Comparison of ENCODE assay signal across 9 cellular contexts in genomic region chr18:80253871-80254492, GRCh38. TPM values are rescaled to one million over a fixed set of nuclear protein-coding genes. Genes with fewer than 3 reads are reported as not detected.
A peak's percentile ranks its signal among the peaks of the same experiment; 100 is the strongest.
DNase-seq lines count a peak whose midpoint lies in the region; ATAC-seq, FAIRE-seq and TF ChIP-seq lines count a peak whose summit lies in the region.
"Had no signal": no experiment of that assay in that cellular context is flagged by ENCODE, and none has a peak within 500 bp of the region (broad histone marks: within the 10 kb centered on the region; RNA-seq: fewer than 3 reads in every experiment).

No MANE protein-coding gene starts in this region.

- H3K9me3 ChIP-seq in GM23248 (ENCODE audit: low read depth) (no peaks in the 10 kb centered on the region), GM12878 (replicated peaks; ENCODE audit: control insufficient read depth, insufficient read depth, low read length) (no peaks in the 10 kb centered on the region; the same call in 2 of the 3 replicates), neuronal stem cell (replicated peaks in 1 of 2; ENCODE audit: control insufficient read depth in 2 of 2, insufficient read depth in 1 of 2, low read depth in 1 of 2, low read length in 2 of 2) (peaks cover 5 to 10% of the 10 kb centered on the region in 2 donors), kidney (ENCODE audit: control insufficient read depth in 1 of 2, low read length in 2 of 2) (no peaks in the 10 kb centered on the region)

- no peak overlapping the region for H2BK5ac ChIP-seq in neuronal stem cell (ENCODE audit: low read length)

- H3K79me2 ChIP-seq in GM23248 (ENCODE audit: insufficient read depth): no peaks in the 10 kb centered on the region
- H3K79me2 ChIP-seq in GM12878 (ENCODE audit: control insufficient read depth, insufficient read depth, low read length): no peaks in the 10 kb centered on the region

- no peaks in the 10 kb centered on the region; the same call in 1 of the 2 replicates for H3K27me3 ChIP-seq in GM23248 (replicated peaks; ENCODE audit: insufficient read depth)
- peaks cover 0 to 2% of the 10 kb centered on the region in 2 experiments; a peak in 1 of 4 replicates for H3K27me3 ChIP-seq in GM12878 (replicated peaks in 1 of 2; ENCODE audit: control insufficient read depth in 2 of 2, insufficient read depth in 2 of 2, low read length in 1 of 2)
- H3K27me3 ChIP-seq in neuronal stem cell (ENCODE audit: control insufficient read depth in 3 of 3, insufficient read depth in 3 of 3, low read depth in 1 of 3, low read length in 3 of 3): peaks cover 0 to 10% (median 0%) of the 10 kb centered on the region in 3 experiments

- no peak overlapping the region for H4K8ac ChIP-seq in neuronal stem cell (ENCODE audit: low read depth, low read length)

- no peak overlapping the region for H4K91ac ChIP-seq in neuronal stem cell (ENCODE audit: low read depth, low read length, poor library complexity)

- no peak overlapping the region for H3K4ac ChIP-seq in neuronal stem cell (ENCODE audit: low read length)

- H3K36me3 ChIP-seq in GM23248 (ENCODE audit: low read depth): no peaks in the 10 kb centered on the region
- no peaks in the 10 kb centered on the region for H3K36me3 ChIP-seq in GM12878 (ENCODE audit: control insufficient read depth in 2 of 2, insufficient read depth in 2 of 2, low read length in 1 of 2)
- H3K36me3 ChIP-seq in neuronal stem cell (replicated peaks in 1 of 2; ENCODE audit: control insufficient read depth in 2 of 2, insufficient read depth in 2 of 2, low read length in 2 of 2): no peaks in the 10 kb centered on the region
- H3K36me3 ChIP-seq in kidney (ENCODE audit: control insufficient read depth in 1 of 2, insufficient read depth in 2 of 2, low read length in 2 of 2): no peaks in the 10 kb centered on the region

- H3K14ac ChIP-seq in neuronal stem cell (ENCODE audit: low read length): no peak overlapping the region

- H3K9ac ChIP-seq in GM23248 (no peak overlapping the region), GM12878 (ENCODE audit: control insufficient read depth, insufficient read depth, low read length) (no peak overlapping the region), neuronal stem cell (ENCODE audit: low read depth, low read length, poor library complexity) (peak overlapping the region; percentile 45), kidney (ENCODE audit: low read length in 2 of 2) (no peak overlapping the region)

- WGBS in GM23248 (ENCODE audit: low coverage in 1 of 2, low lambda C conversion rate in 2 of 2, missing lambda C conversion rate in 2 of 2), 2 experiments: 53 to 56% methylated on average over 7 to 8 of the region's 8 CpGs
- WGBS in GM12878 (ENCODE audit: insufficient coverage, insufficient replicate concordance, low lambda C conversion rate, missing lambda C conversion rate): 50% methylated on average over 7 of the region's 8 CpGs
- WGBS in neuronal stem cell (ENCODE audit: extremely low coverage in 2 of 2, insufficient read length in 2 of 2, insufficient replicate concordance in 1 of 2), 2 donors: no CpG with 5 or more reads among the region's 8 CpGs

- H3K27ac ChIP-seq in GM23248 (no peak overlapping the region), GM12878 (ENCODE audit: control insufficient read depth, insufficient read depth) (no peak overlapping the region), neuronal stem cell (replicated peaks; ENCODE audit: low read length) (no peak overlapping the region), kidney (ENCODE audit: low read depth in 2 of 2, low read length in 2 of 2) (no peak overlapping the region)

- H2BK120ac ChIP-seq in neuronal stem cell (ENCODE audit: low read depth, low read length): no peak overlapping the region

- H2BK12ac ChIP-seq in neuronal stem cell (ENCODE audit: low read length): no peak overlapping the region

- RAD21 ChIA-PET in GM12878 (lab: Charles Lee; ENCODE audit: unreplicated experiment): interaction anchor here (4.2 kb wide), 1 partner anchor 83 kb away, joined by 30 read pairs; no protein-coding TSS in a partner anchor

- H3K4me1 ChIP-seq in GM23248 (ENCODE audit: insufficient read depth): peaks cover 5% of the 10 kb centered on the region
- H3K4me1 ChIP-seq in GM12878 (ENCODE audit: control insufficient read depth, insufficient read depth, low read length): no peaks in the 10 kb centered on the region
- no peaks in the 10 kb centered on the region for H3K4me1 ChIP-seq in neuronal stem cell (ENCODE audit: control insufficient read depth in 2 of 2, insufficient read depth in 1 of 2, low read depth in 1 of 2, low read length in 2 of 2)
- no peaks in the 10 kb centered on the region for H3K4me1 ChIP-seq in kidney (ENCODE audit: control insufficient read depth in 1 of 2, insufficient read depth in 1 of 2, low read depth in 1 of 2, low read length in 2 of 2)

- TF ChIP-seq EP300 in GM12878 (IDR thresholded peaks at IDR 0.05; ENCODE audit: borderline replicate concordance in 1 of 2, control insufficient read depth in 1 of 2, low read depth in 2 of 2, low read length in 2 of 2): no peak

- in situ Hi-C loops in GM23248 (cut with MboI) (no loop called here), GM12878 (cut with MboI) (no loop called here)

- H3K4me3 ChIP-seq in GM23248: no peak overlapping the region
- H3K4me3 ChIP-seq in GM12878: no peak overlapping the region
- no peak overlapping the region for H3K4me3 ChIP-seq in neuronal stem cell (ENCODE audit: low read length in 2 of 2)
- no peak overlapping the region for H3K4me3 ChIP-seq in kidney (ENCODE audit: low read length in 2 of 2)

- peak; percentile 56 for DNase-seq in GM23248
- peak; percentile 39 for DNase-seq in NAMALWA (ENCODE audit: low spot score)
- DNase-seq in GM12878 (ENCODE audit: low read depth, low spot score): no peak
- DNase-seq in neuronal stem cell (ENCODE audit: low spot score): no peak
- no peak for DNase-seq in kidney
- DNase-seq in NCI-H2107 (lab: John Stamatoyannopoulos, UW): no peak
- no peak for DNase-seq in GDM1 (lab: John Stamatoyannopoulos, UW)
- DNase-seq: H9 had no signal

- H2AFZ ChIP-seq in GM23248 (no peak overlapping the region), GM12878 (ENCODE audit: control insufficient read depth, low read depth, low read length) (no peak overlapping the region), neuronal stem cell (ENCODE audit: low read length) (no peak overlapping the region)

- no peaks in the 10 kb centered on the region for H3K9me2 ChIP-seq in GM23248 (ENCODE audit: insufficient read depth)

- ATAC-seq in GM12878: peak; percentile 87

- H3K4me2 ChIP-seq in GM23248 (ENCODE audit: unreplicated experiment) (no peak overlapping the region), GM12878 (ENCODE audit: control insufficient read depth, insufficient read depth) (no peak overlapping the region), neuronal stem cell (ENCODE audit: insufficient read depth, low read length, poor library complexity, severe bottlenecking) (no peak overlapping the region)

- SMC1A ChIA-PET in GM12878 (lab: Charles Lee; ENCODE audit: uncharacterized antibody, unreplicated experiment): interaction anchor here (3.6 kb wide), 1 partner anchor 14 kb away, joined by 11 read pairs; no protein-coding TSS in a partner anchor

- intact Hi-C loops in GM12878 (cut with micrococcal nuclease; ENCODE audit: unreplicated experiment): no loop called here
- intact Hi-C loops in kidney (cut with DNase I): no loop called here

- CTCF ChIA-PET in GM12878 (lab: Yijun Ruan, JAX): interaction anchor here (1.1 to 5.0 kb wide), 3 partner anchors 9 to 97 kb away, joined by 4 to 75 read pairs (median 5); no protein-coding TSS in a partner anchor

- no peaks in the 10 kb centered on the region for H3K79me1 ChIP-seq in neuronal stem cell (ENCODE audit: low read depth, low read length)

- H2BK15ac ChIP-seq in neuronal stem cell (ENCODE audit: low read length): no peak overlapping the region

- H3F3A ChIP-seq in GM23248 (ENCODE audit: insufficient read depth): 0 out of 2 replicates have a peak, but pooled peaks cover 7% of the 10 kb centered on the region

- H2AK5ac ChIP-seq in neuronal stem cell (ENCODE audit: low read depth, low read length): no peak overlapping the region

- no peak overlapping the region for H3K18ac ChIP-seq in neuronal stem cell (ENCODE audit: low read length)

- no peak for TF ChIP-seq RAD21 in GM12878 (IDR thresholded peaks at IDR 0.05; ENCODE audit: insufficient read depth, low read depth, low read length)

- TF ChIP-seq POLR2A in GM12878 (IDR thresholded peaks at IDR 0.05; ENCODE audit: low read depth, low read length): no peak

- BruUV-seq in GM12878 (replicated peaks; lab: Mats Ljungman, UMichigan): no TSS peak

- POLR2A ChIA-PET in GM12878 (lab: Charles Lee): interaction anchor here (0.9 kb wide), 1 partner anchor 71 kb away, joined by 3 read pairs; no protein-coding TSS in a partner anchor

- TF ChIP-seq CTCF in GM12878 (IDR thresholded peaks at IDR 0.05 in 2 of 3, conservative IDR thresholded peaks at IDR 0.05 in 1 of 3; ENCODE audit: control insufficient read depth in 2 of 3, extremely low read depth in 1 of 3, insufficient read depth in 1 of 3, low read depth in 3 of 3, low read length in 3 of 3) (no peak), kidney (IDR thresholded peaks at IDR 0.05; ENCODE audit: borderline replicate concordance, extremely low read depth, insufficient read depth) (no peak)

- H4K20me1 ChIP-seq in GM23248 (ENCODE audit: insufficient read depth) (no peaks in the 10 kb centered on the region), GM12878 (ENCODE audit: control insufficient read depth, insufficient read depth) (no peaks in the 10 kb centered on the region)

- no peak overlapping the region for H3K23ac ChIP-seq in neuronal stem cell (ENCODE audit: low read depth, low read length, poor library complexity)

- FAIRE-seq in GM12878 (lab: Jason Lieb, UNC) (no peak), kidney (lab: Jason Lieb, UNC) (no peak)
- FAIRE-seq: astrocyte had no signal

RNA-seq across cellular contexts. Expression of gene PARD6G, which starts 6.7 kb away (rescaled TPM):
- total RNA-seq in GM23248 (2014; rRNA removed; shearing (Covaris generic)): 0.22 TPM in 1 of 2 replicates, not detected in the other
- polyA plus RNA-seq in GM23248 (2016; fragmentation: Nextera tagmentation; extraction: Ambion mirVana) (0.42 and 0.53 TPM in 2 replicates), GM12878 (2011; rRNA removed) (1.9 and 2.2 TPM in 2 replicates), GM12878 (2014; fragmentation: Illumina TruSeq; extraction: Trizol) (0.41 and 0.59 TPM in 2 replicates), GM12878 (2014; fragmentation: Nextera tagmentation; extraction: Ambion mirVana) (under 1 TPM; 0.45 to 0.57 TPM), GM12878 (2014; rRNA removed) (1.2 and 1.4 TPM in 2 replicates), GM12878 (2016; fragmentation: Nextera tagmentation; extraction: Ambion mirVana) (1 to 10 TPM in 1 of 2 experiments, under 1 TPM in 1; 0.20 to 1.3 TPM), kidney (ENCODE audit: insufficient read depth, low read depth, low replicate concordance) (10.7 TPM)
- 0.12 and 0.17 TPM in 2 replicates for total RNA-seq in GM12878 (2013; cell fraction: nucleolus; rRNA removed)
- total RNA-seq in GM12878 (2014; rRNA removed) (0.62 and 0.65 TPM in 2 replicates), GM12878 (2014; rRNA removed; fragmentation: Illumina TruSeq; extraction: Trizol) (0.40 and 0.55 TPM in 2 replicates), GM12878 (2021) (1.4 and 2.0 TPM in 2 replicates), kidney (1.9 TPM)
- 0.12 TPM for polyA plus RNA-seq in GM12878 (2011; ENCODE audit: low read depth)
- polyA plus RNA-seq in GM12878 (2011; cell fraction: cytosol; rRNA removed): 2.4 and 2.5 TPM in 2 replicates
- 1.2 and 1.7 TPM in 2 replicates for polyA plus RNA-seq in GM12878 (2011; cell fraction: nucleus; rRNA removed)
- 0.35 and 0.39 TPM in 2 replicates for polyA plus RNA-seq in GM12878 (2012)
- 2.7 and 3.1 TPM in 2 replicates for polyA minus RNA-seq in GM12878 (2011; rRNA and poly(A)+ RNA removed)
- polyA minus RNA-seq in GM12878 (2011; cell fraction: cytosol; rRNA and poly(A)+ RNA removed): 2.1 and 5.1 TPM in 2 replicates
- polyA minus RNA-seq in GM12878 (2011; cell fraction: nucleus; rRNA and poly(A)+ RNA removed): 0.57 and 0.60 TPM in 2 replicates
- polyA plus RNA-seq in neuronal stem cell (2013, experiment 1 of 2): 24.1 TPM
- 23.1 TPM for polyA plus RNA-seq in neuronal stem cell (2013, experiment 2 of 2)

Comparison
In these comparisons a context has a peak if more than half of its experiments do, and no peak if none do; other contexts are left out.
1. DNase-seq: peak in GM23248 (single experiment) and NAMALWA (single experiment); none in GM12878 (single experiment), neuronal stem cell (single experiment), kidney (single experiment), NCI-H2107 (single experiment) and GDM1 (single experiment).